Comparison of ENCODE assay signal across 21 cellular contexts in the genomic region with DNA sequence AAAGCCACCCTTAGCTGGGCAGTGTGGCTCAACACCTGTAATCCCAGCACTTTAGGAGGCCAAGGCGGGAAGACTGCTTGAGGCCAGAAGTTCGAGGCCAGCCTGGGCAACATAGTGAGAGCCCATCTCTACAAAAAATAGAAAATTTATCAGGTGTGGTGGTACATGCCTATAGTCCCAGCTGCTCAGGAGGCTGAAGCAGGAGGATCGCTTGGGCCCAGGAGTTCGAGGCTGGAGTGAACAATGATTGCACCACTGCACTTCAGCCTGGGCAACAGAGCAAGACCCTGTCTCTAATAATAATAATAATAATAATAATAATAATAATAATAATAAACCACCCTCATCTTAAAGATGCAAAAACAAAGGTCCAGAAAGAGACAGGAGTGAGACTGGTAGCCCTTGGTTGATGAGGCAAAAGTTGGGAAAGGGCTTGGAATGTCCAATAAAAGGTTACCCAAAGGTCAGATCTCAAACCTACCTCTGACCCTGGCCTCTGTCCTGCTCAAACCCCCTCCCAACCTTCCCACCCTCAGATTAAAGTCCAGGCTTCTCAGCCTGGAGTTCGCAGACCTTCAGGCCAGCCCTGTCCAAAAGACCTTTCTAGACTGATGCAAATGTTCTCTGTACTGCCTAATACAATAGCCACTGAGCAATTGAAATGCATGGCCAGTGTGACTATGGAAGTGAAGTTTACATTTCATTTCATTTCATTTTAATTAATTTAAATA. TPM values are rescaled to one million over a fixed set of nuclear protein-coding genes. Genes with fewer than 3 reads are reported as not detected.
DNase-seq lines count a peak whose midpoint lies in the region; ATAC-seq, FAIRE-seq and TF ChIP-seq lines count a peak whose summit lies in the region.
"Had no signal": no experiment of that assay in that cellular context is flagged by ENCODE, and none has a peak within 500 bp of the region (broad histone marks: within the 10 kb centered on the region; RNA-seq: fewer than 3 reads in every experiment).

No MANE protein-coding gene starts in this region.

- CTCF ChIA-PET in WTC11 (lab: Charles Lee): interaction anchor here (1.3 kb wide), 1 partner anchor 13 kb away, joined by 4 read pairs; no protein-coding TSS in a partner anchor
- CTCF ChIA-PET in HepG2 (lab: Yijun Ruan, JAX; ENCODE audit: low intra/inter-chr PET ratio, low total read pairs): no interaction called here

- H4K20me1 ChIP-seq in HepG2 (ENCODE audit: insufficient read depth, low read length): no peaks in the 10 kb centered on the region
- H4K20me1 ChIP-seq: BLaER1 had no signal

- H3K9me3 Mint-ChIP-seq in WTC11 (peaks cover 18% of the 10 kb centered on the region), endothelial cell (ENCODE audit: unreplicated experiment) (peaks cover 6% of the 10 kb centered on the region)

- TF ChIP-seq CTCF in WTC11 (IDR thresholded peaks at IDR 0.05) (no peak), endothelial cell (IDR thresholded peaks at IDR 0.05; ENCODE audit: unreplicated experiment) (no peak), HepG2 (CRISPR knock-in tag; IDR thresholded peaks at IDR 0.05) (no peak), spleen (IDR thresholded peaks at IDR 0.05 in 8 of 11, conservative IDR thresholded peaks at IDR 0.05 in 3 of 11) (no peak), BE2C (IDR thresholded peaks at IDR 0.05; ENCODE audit: low read depth, low read length) (no peak)

- H3K4me3 ChIP-seq in HepG2 (replicated peaks in 1 of 3; ENCODE audit: insufficient read depth in 1 of 3, low read depth in 2 of 3, low read length in 3 of 3) (no peak overlapping the region), spleen (no peak overlapping the region), BE2C (ENCODE audit: low read depth, low read length) (no peak overlapping the region)
- H3K4me3 ChIP-seq: BLaER1 had no signal

- intact Hi-C loops in HepG2 (cut with micrococcal nuclease; ENCODE audit: unreplicated experiment) (no loop called here), spleen (cut with DNase I; ENCODE audit: low total_unique reads) (no loop called here)

- no peaks in the 10 kb centered on the region for H3K79me2 ChIP-seq in HepG2 (ENCODE audit: insufficient read depth, low read length)

- H3K4me1 ChIP-seq in HepG2 (ENCODE audit: insufficient read depth, low read length) (peaks cover 6% of the 10 kb centered on the region; the same call in 1 of the 2 replicates), spleen (no peaks in the 10 kb centered on the region), BE2C (no peaks in the 10 kb centered on the region)
- H3K4me1 ChIP-seq: Caco-2 had no signal

- H3K27me3 Mint-ChIP-seq in WTC11 (ENCODE audit: low read depth) (no peaks in the 10 kb centered on the region), endothelial cell (ENCODE audit: unreplicated experiment) (peaks cover 4% of the 10 kb centered on the region)
- H3K27me3 Mint-ChIP-seq: CD4-positive, CD25-positive, alpha-beta regulatory T cell had no signal

- no peak overlapping the region for H3K27ac ChIP-seq in HepG2 (ENCODE audit: extremely low read length, insufficient read depth, low read length)
- no peak overlapping the region for H3K27ac ChIP-seq in spleen
- H3K27ac ChIP-seq: BLaER1, C4-2B had no signal

- FAIRE-seq in HepG2 (lab: Jason Lieb, UNC): no peak
- FAIRE-seq: G401.6, GM12892, H54 had no signal

- H3K27me3 ChIP-seq in HepG2 (ENCODE audit: control insufficient read depth in 1 of 2, insufficient read depth in 2 of 2, low read length in 2 of 2): no peaks in the 10 kb centered on the region
- H3K27me3 ChIP-seq in spleen (replicated peaks in 1 of 7): no peaks in the 10 kb centered on the region
- H3K27me3 ChIP-seq in BE2C: no peaks in the 10 kb centered on the region
- H3K27me3 ChIP-seq: BLaER1 had no signal

- peaks cover 7% of the 10 kb centered on the region; the same call in 1 of the 2 replicates for H3K9me3 ChIP-seq in HepG2 (ENCODE audit: low read length)
- peaks cover 0 to 17% (median 14%) of the 10 kb centered on the region in 8 donors for H3K9me3 ChIP-seq in spleen
- H3K9me3 ChIP-seq in BE2C: no peaks in the 10 kb centered on the region

- TF ChIP-seq POLR2A in HepG2 (IDR thresholded peaks at IDR 0.05; ENCODE audit: insufficient read depth in 1 of 2, low read depth in 2 of 2, low read length in 2 of 2) (no peak), spleen (IDR thresholded peaks at IDR 0.05) (no peak)

- POLR2A ChIA-PET in WTC11 (lab: Charles Lee) (no interaction called here), HepG2 (lab: Yijun Ruan, JAX) (no interaction called here)

- no peak overlapping the region for H3K27ac Mint-ChIP-seq in WTC11
- no peak overlapping the region for H3K27ac Mint-ChIP-seq in endothelial cell (ENCODE audit: unreplicated experiment)

- ATAC-seq in WTC11 (no peak), HepG2 (no peak)
- ATAC-seq: CD8-positive, alpha-beta T cell had no signal

- no peak overlapping the region for H3K9ac ChIP-seq in HepG2 (ENCODE audit: insufficient read depth, low read depth, low read length)
- H3K9ac ChIP-seq: BLaER1 had no signal

- peaks cover 13 to 35% of the 10 kb centered on the region in 2 experiments; a peak in 4 of 5 replicates for H3K36me3 ChIP-seq in HepG2 (replicated peaks in 1 of 2; ENCODE audit: control insufficient read depth in 1 of 2, insufficient read depth in 2 of 2, low read length in 2 of 2)
- peaks cover 3 to 100% (median 75%) of the 10 kb centered on the region in 6 donors for H3K36me3 ChIP-seq in spleen
- peaks cover 37% of the 10 kb centered on the region for H3K36me3 ChIP-seq in BE2C

- H3K4me3 Mint-ChIP-seq in WTC11 (no peak overlapping the region), endothelial cell (ENCODE audit: unreplicated experiment) (peak overlapping the region; percentile 24)
- H3K4me3 Mint-ChIP-seq: CD4-positive, CD25-positive, alpha-beta regulatory T cell; CD8-positive, alpha-beta T cell had no signal

- H2AFZ ChIP-seq in HepG2 (ENCODE audit: low read length): no peak overlapping the region

- no TSS peak for BruUV-seq in HepG2 (replicated peaks; lab: Mats Ljungman, UMichigan)

- H3K36me3 Mint-ChIP-seq in WTC11: peaks cover 63% of the 10 kb centered on the region
- H3K36me3 Mint-ChIP-seq in endothelial cell (ENCODE audit: low read depth, unreplicated experiment): peaks cover 58% of the 10 kb centered on the region

- TF ChIP-seq EP300 in HepG2 (IDR thresholded peaks at IDR 0.05; ENCODE audit: low read depth in 2 of 2, low read length in 2 of 2) (no peak), HepG2 (CRISPR knock-in tag; IDR thresholded peaks at IDR 0.05; ENCODE audit: borderline replicate concordance) (no peak)

- H3K4me1 Mint-ChIP-seq in WTC11 (no peaks in the 10 kb centered on the region), endothelial cell (ENCODE audit: unreplicated experiment) (no peaks in the 10 kb centered on the region)

- TF ChIP-seq RAD21 in HepG2 (CRISPR knock-in tag; IDR thresholded peaks at IDR 0.05): no peak

- H3K4me2 ChIP-seq in HepG2 (ENCODE audit: low read depth, low read length): no peak overlapping the region
- H3K4me2 ChIP-seq: BLaER1 had no signal

- in situ Hi-C loops in HepG2 (cut with HindIII; ENCODE audit: extremely low pct_ligation_motif_present, low pct_unique_long_range_greater_than_20kb): no loop called here

- DNase-seq in WTC11 (ENCODE audit: low spot score): no peak
- DNase-seq in endothelial cell (ENCODE audit: low spot score): no peak
- DNase-seq in HepG2 (ENCODE audit: low spot score): no peak
- peak; percentile 9 for DNase-seq in spleen
- no peak for DNase-seq in BE2C
- DNase-seq in activated CD4-positive, alpha-beta T cell treated with anti-CD3 and anti-CD28 coated beads for 4 hours: no peak
- no peak for DNase-seq in superior temporal gyrus (ENCODE audit: extremely low spot score)
- DNase-seq in NCI-H526 treated with DMSO at 0.1 percent for 48 hours (lab: John Stamatoyannopoulos, UW): no peak
- DNase-seq: Caco-2; CD4-positive, CD25-positive, alpha-beta regulatory T cell; CD8-positive, alpha-beta T cell; DMS153; DND-41; GOT3; HCEC 1CT had no signal

- WGBS in HepG2 (ENCODE audit: low lambda C conversion rate): 91% methylated on average over 5 of the region's 5 CpGs
- WGBS in spleen, 5 donors: 96 to 98% (median 97%) methylated on average over 5 of the region's 5 CpGs

RNA-seq across cellular contexts. Expression of a gene that starts 9.1 kb away (rescaled TPM):
- 0.13 to 0.25 TPM in 2 of 3 replicates, not detected in the other for total RNA-seq in WTC11 (2021)
- 2.3 TPM for total RNA-seq in endothelial cell (ENCODE audit: unreplicated experiment)
- 0.27 TPM in 1 of 2 replicates, not detected in the other for total RNA-seq in HepG2 (2016; rRNA removed; fragmentation: Illumina TruSeq; extraction: Trizol)
- total RNA-seq in HepG2 (2016; cell fraction: cytosol; rRNA removed; fragmentation: Illumina TruSeq; extraction: Trizol; ENCODE audit: low read depth): not detected in 2 replicates
- 0.04 TPM in 1 of 2 replicates, not detected in the other for total RNA-seq in HepG2 (2016; cell fraction: insoluble cytoplasmic fraction; rRNA removed; fragmentation: Illumina TruSeq; extraction: Trizol)
- total RNA-seq in HepG2 (2016; cell fraction: membrane; rRNA removed; fragmentation: Illumina TruSeq; extraction: Trizol): 0.10 and 0.12 TPM in 2 replicates
- not detected in 2 replicates for total RNA-seq in HepG2 (2016; cell fraction: nucleus; rRNA removed; fragmentation: Illumina TruSeq; extraction: Trizol)
- polyA plus RNA-seq in HepG2 (2011; rRNA removed): 0.17 TPM in 2 replicates
- 0.03 and 0.05 TPM in 2 replicates for polyA plus RNA-seq in HepG2 (2011; cell fraction: cytosol; rRNA removed)
- polyA plus RNA-seq in HepG2 (2011; cell fraction: nucleus; rRNA removed): 0.19 and 0.43 TPM in 2 replicates
- 0.30 and 0.32 TPM in 2 replicates for polyA plus RNA-seq in HepG2 (2012)
- 0.27 and 0.37 TPM in 2 replicates for polyA plus RNA-seq in HepG2 (2016; cell fraction: cytosol; fragmentation: Illumina TruSeq; extraction: Trizol; ENCODE audit: low read depth)
- 0.32 and 0.36 TPM in 2 replicates for polyA plus RNA-seq in HepG2 (2016; cell fraction: insoluble cytoplasmic fraction; fragmentation: Illumina TruSeq; extraction: Trizol; ENCODE audit: low read depth)
- polyA plus RNA-seq in HepG2 (2016; cell fraction: membrane; fragmentation: Illumina TruSeq; extraction: Trizol; ENCODE audit: low read depth): 0.44 and 0.72 TPM in 2 replicates
- polyA plus RNA-seq in HepG2 (2016; cell fraction: nucleus; fragmentation: Illumina TruSeq; extraction: Trizol; ENCODE audit: insufficient read depth, low read depth): 0.77 TPM in 1 of 2 replicates, not detected in the other
- polyA minus RNA-seq in HepG2 (2011; rRNA and poly(A)+ RNA removed; ENCODE audit: low replicate concordance): 0.23 and 0.32 TPM in 2 replicates
- polyA minus RNA-seq in HepG2 (2011; cell fraction: cytosol; rRNA and poly(A)+ RNA removed): 0.26 TPM in 1 of 2 replicates, not detected in the other
- 0.52 TPM in 1 of 2 replicates, not detected in the other for polyA minus RNA-seq in HepG2 (2011; cell fraction: nucleus; rRNA and poly(A)+ RNA removed)
- total RNA-seq in spleen: 1 to 10 TPM in 5 of 7 donors, not detected in 2; 1.0 to 4.3 (median 2.4) TPM
- polyA plus RNA-seq in spleen: 1 to 10 TPM in 1 of 3 donors, under 1 TPM in 2; 0.82 to 1.9 (median 0.87) TPM
- 2.0 TPM for polyA plus RNA-seq in BE2C (2012; ENCODE audit: insufficient read depth, insufficient read length, low read depth)

RNA-seq across cellular contexts. Expression of a gene that starts 15.1 kb away (rescaled TPM):
- total RNA-seq in WTC11 (2021): 19.0 to 23.5 TPM (median 21.2 TPM) in 3 replicates
- 42.9 TPM for total RNA-seq in endothelial cell (ENCODE audit: unreplicated experiment)
- total RNA-seq in HepG2 (2016; rRNA removed; fragmentation: Illumina TruSeq; extraction: Trizol): 25.9 and 32.5 TPM in 2 replicates
- total RNA-seq in HepG2 (2016; cell fraction: cytosol; rRNA removed; fragmentation: Illumina TruSeq; extraction: Trizol; ENCODE audit: low read depth): 17.2 and 20.2 TPM in 2 replicates
- total RNA-seq in HepG2 (2016; cell fraction: insoluble cytoplasmic fraction; rRNA removed; fragmentation: Illumina TruSeq; extraction: Trizol): 27.1 and 33.1 TPM in 2 replicates
- 23.3 and 25.9 TPM in 2 replicates for total RNA-seq in HepG2 (2016; cell fraction: membrane; rRNA removed; fragmentation: Illumina TruSeq; extraction: Trizol)
- total RNA-seq in HepG2 (2016; cell fraction: nucleus; rRNA removed; fragmentation: Illumina TruSeq; extraction: Trizol): 19.2 and 21.3 TPM in 2 replicates
- polyA plus RNA-seq in HepG2 (2011; rRNA removed): 58.4 and 67.9 TPM in 2 replicates
- polyA plus RNA-seq in HepG2 (2011; cell fraction: cytosol; rRNA removed): 53.8 and 78.5 TPM in 2 replicates
- polyA plus RNA-seq in HepG2 (2011; cell fraction: nucleus; rRNA removed): 67.5 and 68.2 TPM in 2 replicates
- 22.1 and 28.3 TPM in 2 replicates for polyA plus RNA-seq in HepG2 (2012)
- 21.9 and 22.2 TPM in 2 replicates for polyA plus RNA-seq in HepG2 (2016; cell fraction: cytosol; fragmentation: Illumina TruSeq; extraction: Trizol; ENCODE audit: low read depth)
- 29.8 and 29.9 TPM in 2 replicates for polyA plus RNA-seq in HepG2 (2016; cell fraction: insoluble cytoplasmic fraction; fragmentation: Illumina TruSeq; extraction: Trizol; ENCODE audit: low read depth)
- polyA plus RNA-seq in HepG2 (2016; cell fraction: membrane; fragmentation: Illumina TruSeq; extraction: Trizol; ENCODE audit: low read depth): 24.0 and 25.6 TPM in 2 replicates
- polyA plus RNA-seq in HepG2 (2016; cell fraction: nucleus; fragmentation: Illumina TruSeq; extraction: Trizol; ENCODE audit: insufficient read depth, low read depth): 27.5 and 29.5 TPM in 2 replicates
- 60.6 and 68.2 TPM in 2 replicates for polyA minus RNA-seq in HepG2 (2011; rRNA and poly(A)+ RNA removed; ENCODE audit: low replicate concordance)
- polyA minus RNA-seq in HepG2 (2011; cell fraction: cytosol; rRNA and poly(A)+ RNA removed): 27.7 and 31.3 TPM in 2 replicates
- polyA minus RNA-seq in HepG2 (2011; cell fraction: nucleus; rRNA and poly(A)+ RNA removed): 15.2 and 19.4 TPM in 2 replicates
- total RNA-seq in spleen: 10 to 100 TPM; 25.3 to 53.4 (median 34.6) TPM
- 10 to 100 TPM; 20.2 to 42.8 (median 35.3) TPM for polyA plus RNA-seq in spleen
- 12.9 TPM for polyA plus RNA-seq in BE2C (2012; ENCODE audit: insufficient read depth, insufficient read length, low read depth)

RNA-seq across cellular contexts. Expression of a gene that starts 33.2 kb away (rescaled TPM):
- total RNA-seq in WTC11 (2021): 46.5 to 50.8 TPM (median 48.3 TPM) in 3 replicates
- 45.1 TPM for total RNA-seq in endothelial cell (ENCODE audit: unreplicated experiment)
- total RNA-seq in HepG2 (2016; rRNA removed; fragmentation: Illumina TruSeq; extraction: Trizol): 21.8 and 26.3 TPM in 2 replicates
- 6.7 and 8.5 TPM in 2 replicates for total RNA-seq in HepG2 (2016; cell fraction: cytosol; rRNA removed; fragmentation: Illumina TruSeq; extraction: Trizol; ENCODE audit: low read depth)
- total RNA-seq in HepG2 (2016; cell fraction: insoluble cytoplasmic fraction; rRNA removed; fragmentation: Illumina TruSeq; extraction: Trizol): 20.1 and 27.3 TPM in 2 replicates
- 10.4 and 12.8 TPM in 2 replicates for total RNA-seq in HepG2 (2016; cell fraction: membrane; rRNA removed; fragmentation: Illumina TruSeq; extraction: Trizol)
- total RNA-seq in HepG2 (2016; cell fraction: nucleus; rRNA removed; fragmentation: Illumina TruSeq; extraction: Trizol): 15.2 and 17.3 TPM in 2 replicates
- polyA plus RNA-seq in HepG2 (2011; rRNA removed): 24.7 and 28.7 TPM in 2 replicates
- 21.1 and 30.4 TPM in 2 replicates for polyA plus RNA-seq in HepG2 (2011; cell fraction: cytosol; rRNA removed)
- 17.0 and 19.0 TPM in 2 replicates for polyA plus RNA-seq in HepG2 (2011; cell fraction: nucleus; rRNA removed)
- polyA plus RNA-seq in HepG2 (2012): 22.3 and 28.4 TPM in 2 replicates
- 7.4 and 7.7 TPM in 2 replicates for polyA plus RNA-seq in HepG2 (2016; cell fraction: cytosol; fragmentation: Illumina TruSeq; extraction: Trizol; ENCODE audit: low read depth)
- 25.4 and 33.4 TPM in 2 replicates for polyA plus RNA-seq in HepG2 (2016; cell fraction: insoluble cytoplasmic fraction; fragmentation: Illumina TruSeq; extraction: Trizol; ENCODE audit: low read depth)
- polyA plus RNA-seq in HepG2 (2016; cell fraction: membrane; fragmentation: Illumina TruSeq; extraction: Trizol; ENCODE audit: low read depth): 10.3 and 12.0 TPM in 2 replicates
- 29.4 and 29.9 TPM in 2 replicates for polyA plus RNA-seq in HepG2 (2016; cell fraction: nucleus; fragmentation: Illumina TruSeq; extraction: Trizol; ENCODE audit: insufficient read depth, low read depth)
- 30.5 and 32.9 TPM in 2 replicates for polyA minus RNA-seq in HepG2 (2011; rRNA and poly(A)+ RNA removed; ENCODE audit: low replicate concordance)
- 16.2 and 18.3 TPM in 2 replicates for polyA minus RNA-seq in HepG2 (2011; cell fraction: cytosol; rRNA and poly(A)+ RNA removed)
- polyA minus RNA-seq in HepG2 (2011; cell fraction: nucleus; rRNA and poly(A)+ RNA removed): 12.6 and 14.9 TPM in 2 replicates
- total RNA-seq in spleen: 10 to 100 TPM; 23.6 to 32.0 (median 26.0) TPM
- polyA plus RNA-seq in spleen: 10 to 100 TPM; 16.0 to 19.0 (median 16.4) TPM
- 17.7 TPM for polyA plus RNA-seq in BE2C (2012; ENCODE audit: insufficient read depth, insufficient read length, low read depth)

RNA-seq across cellular contexts. Expression of a gene that starts 33.5 kb away (rescaled TPM):
- 6.4 to 11.3 TPM (median 10.6 TPM) in 3 replicates for total RNA-seq in WTC11 (2021)
- total RNA-seq in endothelial cell (ENCODE audit: unreplicated experiment): 3.4 TPM
- 0.24 TPM in 1 of 2 replicates, not detected in the other for total RNA-seq in HepG2 (2016; rRNA removed; fragmentation: Illumina TruSeq; extraction: Trizol)
- total RNA-seq in HepG2 (2016; cell fraction: cytosol; rRNA removed; fragmentation: Illumina TruSeq; extraction: Trizol; ENCODE audit: low read depth): 0.53 TPM in 1 of 2 replicates, not detected in the other
- total RNA-seq in HepG2 (2016; cell fraction: insoluble cytoplasmic fraction; rRNA removed; fragmentation: Illumina TruSeq; extraction: Trizol): 0.26 TPM in 1 of 2 replicates, not detected in the other
- total RNA-seq in HepG2 (2016; cell fraction: membrane; rRNA removed; fragmentation: Illumina TruSeq; extraction: Trizol): 0.21 TPM in 1 of 2 replicates, not detected in the other
- total RNA-seq in HepG2 (2016; cell fraction: nucleus; rRNA removed; fragmentation: Illumina TruSeq; extraction: Trizol): not detected in 2 replicates
- 0.20 and 0.21 TPM in 2 replicates for polyA plus RNA-seq in HepG2 (2011; rRNA removed)
- polyA plus RNA-seq in HepG2 (2011; cell fraction: cytosol; rRNA removed): 0.18 and 0.24 TPM in 2 replicates
- polyA plus RNA-seq in HepG2 (2011; cell fraction: nucleus; rRNA removed): 0.21 and 0.42 TPM in 2 replicates
- polyA plus RNA-seq in HepG2 (2012): 0.23 and 0.27 TPM in 2 replicates
- polyA plus RNA-seq in HepG2 (2016; cell fraction: cytosol; fragmentation: Illumina TruSeq; extraction: Trizol; ENCODE audit: low read depth): 0.16 TPM in 1 of 2 replicates, not detected in the other
- polyA plus RNA-seq in HepG2 (2016; cell fraction: insoluble cytoplasmic fraction; fragmentation: Illumina TruSeq; extraction: Trizol; ENCODE audit: low read depth): 0.53 TPM in 1 of 2 replicates, not detected in the other
- not detected in 2 replicates for polyA plus RNA-seq in HepG2 (2016; cell fraction: membrane; fragmentation: Illumina TruSeq; extraction: Trizol; ENCODE audit: low read depth)
- 0.52 and 1.4 TPM in 2 replicates for polyA plus RNA-seq in HepG2 (2016; cell fraction: nucleus; fragmentation: Illumina TruSeq; extraction: Trizol; ENCODE audit: insufficient read depth, low read depth)
- 0.06 and 0.07 TPM in 2 replicates for polyA minus RNA-seq in HepG2 (2011; rRNA and poly(A)+ RNA removed; ENCODE audit: low replicate concordance)
- polyA minus RNA-seq in HepG2 (2011; cell fraction: cytosol; rRNA and poly(A)+ RNA removed): not detected in 2 replicates
- 0.13 TPM in 1 of 2 replicates, not detected in the other for polyA minus RNA-seq in HepG2 (2011; cell fraction: nucleus; rRNA and poly(A)+ RNA removed)
- total RNA-seq in spleen: 1 to 10 TPM; 2.0 to 8.7 (median 4.3) TPM
- polyA plus RNA-seq in spleen: 10 to 100 TPM in 1 of 3 donors, 1 to 10 TPM in 2; 6.9 to 10.5 (median 9.6) TPM
- polyA plus RNA-seq in BE2C (2012; ENCODE audit: insufficient read depth, insufficient read length, low read depth): 0.37 TPM
- total RNA-seq: A172; Caco-2; CD4-positive, CD25-positive, alpha-beta regulatory T cell had no signal

RNA-seq across cellular contexts. Expression of a gene that starts 37.5 kb away (rescaled TPM):
- total RNA-seq in WTC11 (2021) (14.6 to 15.6 TPM (median 14.8 TPM) in 3 replicates), endothelial cell (ENCODE audit: unreplicated experiment) (9.6 TPM), HepG2 (2016; rRNA removed; fragmentation: Illumina TruSeq; extraction: Trizol) (9.0 and 14.5 TPM in 2 replicates), spleen (10 to 100 TPM in 5 of 7 donors, 1 to 10 TPM in 2; 8.0 to 23.0 (median 14.8) TPM)
- total RNA-seq in HepG2 (2016; cell fraction: cytosol; rRNA removed; fragmentation: Illumina TruSeq; extraction: Trizol; ENCODE audit: low read depth): 2.3 and 3.9 TPM in 2 replicates
- total RNA-seq in HepG2 (2016; cell fraction: insoluble cytoplasmic fraction; rRNA removed; fragmentation: Illumina TruSeq; extraction: Trizol): 7.0 and 14.8 TPM in 2 replicates
- 4.8 and 4.9 TPM in 2 replicates for total RNA-seq in HepG2 (2016; cell fraction: membrane; rRNA removed; fragmentation: Illumina TruSeq; extraction: Trizol)
- 14.9 and 15.3 TPM in 2 replicates for total RNA-seq in HepG2 (2016; cell fraction: nucleus; rRNA removed; fragmentation: Illumina TruSeq; extraction: Trizol)
- polyA plus RNA-seq in HepG2 (2011; rRNA removed) (11.3 and 14.2 TPM in 2 replicates), spleen (10 to 100 TPM; 10.4 to 22.8 (median 17.4) TPM)
- polyA plus RNA-seq in HepG2 (2011; cell fraction: cytosol; rRNA removed): 7.0 and 9.5 TPM in 2 replicates
- 48.5 and 59.0 TPM in 2 replicates for polyA plus RNA-seq in HepG2 (2011; cell fraction: nucleus; rRNA removed)
- polyA plus RNA-seq in HepG2 (2012): 9.8 and 10.4 TPM in 2 replicates
- polyA plus RNA-seq in HepG2 (2016; cell fraction: cytosol; fragmentation: Illumina TruSeq; extraction: Trizol; ENCODE audit: low read depth): 2.9 and 3.2 TPM in 2 replicates
- 10.2 and 10.8 TPM in 2 replicates for polyA plus RNA-seq in HepG2 (2016; cell fraction: insoluble cytoplasmic fraction; fragmentation: Illumina TruSeq; extraction: Trizol; ENCODE audit: low read depth)
- polyA plus RNA-seq in HepG2 (2016; cell fraction: membrane; fragmentation: Illumina TruSeq; extraction: Trizol; ENCODE audit: low read depth): 3.5 and 4.6 TPM in 2 replicates
- 27.3 and 35.6 TPM in 2 replicates for polyA plus RNA-seq in HepG2 (2016; cell fraction: nucleus; fragmentation: Illumina TruSeq; extraction: Trizol; ENCODE audit: insufficient read depth, low read depth)
- polyA minus RNA-seq in HepG2 (2011; rRNA and poly(A)+ RNA removed; ENCODE audit: low replicate concordance): 4.6 and 12.1 TPM in 2 replicates
- 8.2 and 9.8 TPM in 2 replicates for polyA minus RNA-seq in HepG2 (2011; cell fraction: cytosol; rRNA and poly(A)+ RNA removed)
- 19.8 and 21.6 TPM in 2 replicates for polyA minus RNA-seq in HepG2 (2011; cell fraction: nucleus; rRNA and poly(A)+ RNA removed)
- polyA plus RNA-seq in BE2C (2012; ENCODE audit: insufficient read depth, insufficient read length, low read depth): 8.1 TPM
